8 cellular contexts compared by ENCODE assay signal in genomic region chr12:4030938-4031702, GRCh38.
A peak's percentile ranks its signal among the peaks of the same experiment; 100 is the strongest.
DNase-seq lines count a peak whose midpoint lies in the region; ATAC-seq, FAIRE-seq and TF ChIP-seq lines count a peak whose summit lies in the region.

No MANE protein-coding gene starts in this region.

- peak overlapping the region; percentile 23 to 33 for H3K27ac ChIP-seq in ovary
- peak overlapping the region; percentile 75 for H3K27ac ChIP-seq in suprapubic skin

- peak; percentile 95 for DNase-seq in GM12891 (ENCODE audit: insufficient read length, low spot score)
- peak; percentile 80 for DNase-seq in activated naive CD8-positive, alpha-beta T cell treated with anti-CD3 and anti-CD28 coated beads, Interleukin-2, amount 50 U/mL, for 24 hours
- peak; percentile 88 for DNase-seq in Right ventricle myocardium superior
- peak; percentile 77 to 90 (median 86) for DNase-seq in ovary
- peak; percentile 92 for DNase-seq in suprapubic skin (ENCODE audit: low spot score in 2 of 2)
- DNase-seq in DMS153 (lab: John Stamatoyannopoulos, UW) = no peak

- no peaks in the 10 kb centered on the region for H3K27me3 ChIP-seq in ovary
- no peaks in the 10 kb centered on the region for H3K27me3 ChIP-seq in suprapubic skin

- H3K36me3 ChIP-seq in ovary (no peaks in the 10 kb centered on the region), suprapubic skin (no peaks in the 10 kb centered on the region)

- H3K4me3 Mint-ChIP-seq in activated naive CD8-positive, alpha-beta T cell treated with anti-CD3 and anti-CD28 coated beads, Interleukin-2, amount 50 U/mL, for 24 hours = peak overlapping the region; percentile 63

- TF ChIP-seq CTCF in ovary (IDR thresholded peaks at IDR 0.05) = peak in 1 of 3 donors; percentile 18
- TF ChIP-seq CTCF in suprapubic skin (IDR thresholded peaks at IDR 0.05) = no peak

- ATAC-seq in HG03108 (IDR thresholded peaks at IDR 0.05; ENCODE audit: unreplicated experiment) = peak; percentile 69
- peak; percentile 99 for ATAC-seq in SK-N-SH treated with all-trans-retinoic acid at 6 μM for 48 hours
- ATAC-seq in activated naive CD8-positive, alpha-beta T cell treated with anti-CD3 and anti-CD28 coated beads, Interleukin-2, amount 50 U/mL, for 24 hours = peak; percentile 91
- peak; percentile 99 for ATAC-seq in Right ventricle myocardium superior (ENCODE audit: poor library complexity)

- H3K9me3 ChIP-seq in ovary (no peaks in the 10 kb centered on the region), suprapubic skin (no peaks in the 10 kb centered on the region)

- peak; percentile 83 for FAIRE-seq in GM12891 (lab: Jason Lieb, UNC)

- no peaks in the 10 kb centered on the region for H3K9me3 Mint-ChIP-seq in activated naive CD8-positive, alpha-beta T cell treated with anti-CD3 and anti-CD28 coated beads, Interleukin-2, amount 50 U/mL, for 24 hours

- H3K27me3 Mint-ChIP-seq in activated naive CD8-positive, alpha-beta T cell treated with anti-CD3 and anti-CD28 coated beads, Interleukin-2, amount 50 U/mL, for 24 hours = no peaks in the 10 kb centered on the region

- 1 to 2% (median 2%) methylated on average over 60 to 75 of the region's 75 CpGs for WGBS in ovary, 3 donors
- 1% methylated on average over 43 of the region's 75 CpGs for WGBS in suprapubic skin

- no peak overlapping the region for H3K27ac Mint-ChIP-seq in activated naive CD8-positive, alpha-beta T cell treated with anti-CD3 and anti-CD28 coated beads, Interleukin-2, amount 50 U/mL, for 24 hours

- H3K4me3 ChIP-seq in ovary (peak overlapping the region; percentile 57), suprapubic skin (peak overlapping the region; percentile 44)

- no peaks in the 10 kb centered on the region for H3K36me3 Mint-ChIP-seq in activated naive CD8-positive, alpha-beta T cell treated with anti-CD3 and anti-CD28 coated beads, Interleukin-2, amount 50 U/mL, for 24 hours (ENCODE audit: low read depth)

- intact Hi-C loops in Right ventricle myocardium superior (cut with DNase I) (loop anchor here (10.0 kb wide), 1 partner anchor 244 kb away; the partner anchor contains the start of gene CCND2), ovary (cut with DNase I) (loop anchor here in 2 of 4 donors (5.0 to 10.0 kb wide), 3 partner anchors 144 to 726 kb away; partner anchors contain the start of gene CCND2 (in 1 of the 2))

- TF ChIP-seq EP300 in ovary (IDR thresholded peaks at IDR 0.05) (no peak), suprapubic skin (IDR thresholded peaks at IDR 0.05) (no peak)

- TF ChIP-seq POLR2A in GM12891 (IDR thresholded peaks at IDR 0.05; ENCODE audit: low read depth, low read length) (no peak), ovary (IDR thresholded peaks at IDR 0.05) (no peak), suprapubic skin (IDR thresholded peaks at IDR 0.05) (peak in 1 of 2 donors; percentile 38)

- peaks cover 37% of the 10 kb centered on the region for H3K4me1 Mint-ChIP-seq in activated naive CD8-positive, alpha-beta T cell treated with anti-CD3 and anti-CD28 coated beads, Interleukin-2, amount 50 U/mL, for 24 hours

- H3K4me1 ChIP-seq in ovary (ENCODE audit: insufficient read depth) (peaks cover 7% of the 10 kb centered on the region), suprapubic skin (peaks cover 31% of the 10 kb centered on the region)

TF ChIP-seq in GM12891, 5 proteins besides CTCF, POLR2A, EP300 and RAD21:
- TF ChIP-seq PAX5 (IDR thresholded peaks at IDR 0.05; ENCODE audit: insufficient read depth, low read length, severe bottlenecking) (no peak), POLR2AphosphoS5 (IDR thresholded peaks at IDR 0.05; ENCODE audit: low read depth, low read length) (no peak), TAF1 (IDR thresholded peaks at IDR 0.05; ENCODE audit: low read depth, low read length) (no peak), SPI1 (IDR thresholded peaks at IDR 0.05; ENCODE audit: low read depth, low read length) (no peak), POU2F2 (IDR thresholded peaks at IDR 0.05; ENCODE audit: low read depth, low read length) (no peak)

TF ChIP-seq in SK-N-SH treated with all-trans-retinoic acid at 6 μM for 48 hours, 23 proteins besides CTCF, POLR2A, EP300 and RAD21:
- TF ChIP-seq GLIS3 (CRISPR knock-in tag; IDR thresholded peaks at IDR 0.05) = no peak
TF ChIP-seq in SK-N-SH treated with all-trans-retinoic acid at 6 μM for 48 hours: peak in this region for 0.
